In the genomic region with DNA sequence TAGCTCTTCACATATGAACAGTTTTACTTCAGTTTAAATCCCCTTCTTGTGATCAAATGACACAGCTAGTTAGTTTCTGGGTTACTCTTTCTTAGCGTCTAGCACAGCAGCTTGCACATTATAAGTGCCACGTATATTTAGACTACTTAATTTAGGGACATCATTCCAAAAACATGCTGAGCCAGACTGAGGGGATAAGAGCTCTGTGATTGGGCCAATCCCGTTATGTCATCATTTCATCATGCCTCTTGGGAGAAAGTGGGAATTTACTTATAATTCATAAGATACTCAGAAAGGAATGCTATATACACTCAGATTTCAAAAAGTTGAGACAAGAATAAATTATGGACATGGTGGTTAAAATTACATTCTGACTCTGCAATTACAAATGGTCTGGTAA, we compare ENCODE assay signal across 2 cellular contexts. TPM values are rescaled to one million over a fixed set of nuclear protein-coding genes. Genes with fewer than 3 reads are reported as not detected.
"Had no signal": no experiment of that assay in that cellular context is flagged by ENCODE, and none has a peak within 500 bp of the region (broad histone marks: within the 10 kb centered on the region; RNA-seq: fewer than 3 reads in every experiment).

No MANE protein-coding gene starts in this region.

RNA-seq across cellular contexts. Expression of a gene that starts 4.2 kb away (rescaled TPM):
- total RNA-seq: ascending aorta, cardiac muscle cell had no signal
